Comparison of ENCODE assay signal across 8 cellular contexts in genomic region chr10:73357821-73358220, GRCh38. TPM values are rescaled to one million over a fixed set of nuclear protein-coding genes. Genes with fewer than 3 reads are reported as not detected.
DNase-seq lines count a peak whose midpoint lies in the region; TF ChIP-seq lines count a peak whose summit lies in the region.

No MANE protein-coding gene starts in this region.

- no peak overlapping the region for H3K18ac ChIP-seq in mesenchymal stem cell (ENCODE audit: low read depth in 1 of 2, low read length in 2 of 2)

- no peak for TF ChIP-seq CTCF in brain microvascular endothelial cell (IDR thresholded peaks at IDR 0.05; ENCODE audit: low read depth, low read length, missing control alignments)
- no peak for TF ChIP-seq CTCF in type B pancreatic cell (conservative IDR thresholded peaks at IDR 0.05)

- no peak overlapping the region for H3K14ac ChIP-seq in mesenchymal stem cell (ENCODE audit: low read length in 2 of 2)

- H3K4me1 ChIP-seq in mesenchymal stem cell (ENCODE audit: control insufficient read depth, insufficient read depth, low read depth, low read length): peaks cover 1% of the 10 kb centered on the region

- H3K27me3 ChIP-seq in brain microvascular endothelial cell (replicated peaks): no peaks in the 10 kb centered on the region
- H3K27me3 ChIP-seq in mesenchymal stem cell (ENCODE audit: control insufficient read depth in 1 of 2, insufficient read depth in 1 of 2, low read length in 2 of 2): peaks cover 0 to 5% of the 10 kb centered on the region in 2 experiments

- 54% methylated on average over 5 of the region's 5 CpGs for WGBS in mesenchymal stem cell

- H3K9ac ChIP-seq in mesenchymal stem cell (ENCODE audit: low read length): peak overlapping the region; percentile 96

- peaks cover 16% of the 10 kb centered on the region for H3K4me1 Mint-ChIP-seq in activated naive CD4-positive, alpha-beta T cell treated with anti-CD3 and anti-CD28 coated beads, Interleukin-2, amount 50 U/mL, for 24 hours
- H3K4me1 Mint-ChIP-seq in type B pancreatic cell (ENCODE audit: unreplicated experiment): no peaks in the 10 kb centered on the region

- H2BK15ac ChIP-seq in mesenchymal stem cell (ENCODE audit: low read depth, poor library complexity, severe bottlenecking): no peak overlapping the region

- no peak overlapping the region for H4K91ac ChIP-seq in mesenchymal stem cell (ENCODE audit: low read length)

- H3K9me3 ChIP-seq in mesenchymal stem cell (ENCODE audit: control insufficient read depth, low read length): no peaks in the 10 kb centered on the region

- H2AFZ ChIP-seq in mesenchymal stem cell (ENCODE audit: low read depth, low read length): peak overlapping the region; percentile 98

- no peak overlapping the region for H2AK5ac ChIP-seq in mesenchymal stem cell (ENCODE audit: low read length, severe bottlenecking)

- H3K23ac ChIP-seq in mesenchymal stem cell (ENCODE audit: low read length in 2 of 2): no peak overlapping the region

- H3K36me3 ChIP-seq in brain microvascular endothelial cell (replicated peaks): no peaks in the 10 kb centered on the region
- peaks cover 0 to 5% of the 10 kb centered on the region in 2 experiments for H3K36me3 ChIP-seq in mesenchymal stem cell (ENCODE audit: control insufficient read depth in 1 of 2, insufficient read depth in 2 of 2, low read depth in 1 of 2, low read length in 2 of 2)

- no peak overlapping the region for H2BK5ac ChIP-seq in mesenchymal stem cell (ENCODE audit: low read depth, low read length, poor library complexity, severe bottlenecking)

- intact Hi-C loops in posterior vena cava (cut with DNase I): no loop called here

- peak overlapping the region; percentile 87 for H4K8ac ChIP-seq in mesenchymal stem cell (ENCODE audit: low read length)

- peaks cover 6% of the 10 kb centered on the region for H3K36me3 Mint-ChIP-seq in activated naive CD4-positive, alpha-beta T cell treated with anti-CD3 and anti-CD28 coated beads, Interleukin-2, amount 50 U/mL, for 24 hours
- peaks cover 5% of the 10 kb centered on the region for H3K36me3 Mint-ChIP-seq in type B pancreatic cell

- H3K4me3 ChIP-seq in brain microvascular endothelial cell (ENCODE audit: low read depth, low read length) (peak overlapping the region; percentile 80), mesenchymal stem cell (ENCODE audit: insufficient read depth in 1 of 2, low read depth in 1 of 2, low read length in 2 of 2) (peak overlapping the region; percentile 75 to 84)

- DNase-seq in activated naive CD4-positive, alpha-beta T cell treated with Interleukin-2 at 50 U/mL for 16 hours: no peak
- no peak for DNase-seq in brain microvascular endothelial cell
- DNase-seq in mesenchymal stem cell: no peak
- no peak for DNase-seq in type B pancreatic cell (ENCODE audit: extremely low spot score, unreplicated experiment)
- no peak for DNase-seq in EL
- DNase-seq in posterior vena cava (ENCODE audit: low spot score): no peak
- DNase-seq in superior temporal gyrus (ENCODE audit: extremely low spot score): no peak

- no peak overlapping the region for H3K4ac ChIP-seq in mesenchymal stem cell (ENCODE audit: low read depth in 1 of 2, low read length in 2 of 2)

- H3K4me2 ChIP-seq in mesenchymal stem cell (ENCODE audit: low read length, poor library complexity, severe bottlenecking): peak overlapping the region; percentile 74

- H3K27me3 Mint-ChIP-seq in activated naive CD4-positive, alpha-beta T cell treated with anti-CD3 and anti-CD28 coated beads, Interleukin-2, amount 50 U/mL, for 24 hours: no peaks in the 10 kb centered on the region
- peaks cover 20% of the 10 kb centered on the region for H3K27me3 Mint-ChIP-seq in type B pancreatic cell

- peak overlapping the region; percentile 98 for H3K4me3 Mint-ChIP-seq in activated naive CD4-positive, alpha-beta T cell treated with anti-CD3 and anti-CD28 coated beads, Interleukin-2, amount 50 U/mL, for 24 hours
- H3K4me3 Mint-ChIP-seq in type B pancreatic cell: peak overlapping the region; percentile 99

- no peak overlapping the region for H2BK12ac ChIP-seq in mesenchymal stem cell (ENCODE audit: low read length in 2 of 2)

- H3K27ac ChIP-seq in brain microvascular endothelial cell: no peak overlapping the region
- H3K27ac ChIP-seq in mesenchymal stem cell (ENCODE audit: low read length, poor library complexity, severe bottlenecking): no peak overlapping the region

- H2BK120ac ChIP-seq in mesenchymal stem cell (ENCODE audit: low read depth, low read length): no peak overlapping the region

- H3K79me1 ChIP-seq in mesenchymal stem cell (replicated peaks; ENCODE audit: low read length, poor library complexity, severe bottlenecking): no peaks in the 10 kb centered on the region

- no peaks in the 10 kb centered on the region for H3K9me3 Mint-ChIP-seq in activated naive CD4-positive, alpha-beta T cell treated with anti-CD3 and anti-CD28 coated beads, Interleukin-2, amount 50 U/mL, for 24 hours
- H3K9me3 Mint-ChIP-seq in type B pancreatic cell: peaks cover 5% of the 10 kb centered on the region

- peak overlapping the region; percentile 80 for H3K27ac Mint-ChIP-seq in activated naive CD4-positive, alpha-beta T cell treated with anti-CD3 and anti-CD28 coated beads, Interleukin-2, amount 50 U/mL, for 24 hours
- H3K27ac Mint-ChIP-seq in type B pancreatic cell: peak overlapping the region; percentile 98

- in situ Hi-C loops in brain microvascular endothelial cell (cut with HindIII; ENCODE audit: low pct_ligation_motif_present, low sequenced_read_pairs): no loop called here

RNA-seq across cellular contexts. Expression of gene CFAP70, which starts 0.8 kb away (rescaled TPM):
- polyA plus RNA-seq in mesenchymal stem cell (2013, experiment 1 of 2): 0.06 TPM
- 0.10 TPM for polyA plus RNA-seq in mesenchymal stem cell (2013, experiment 2 of 2)
- total RNA-seq in type B pancreatic cell (ENCODE audit: low replicate concordance): 4.9 and 9.7 TPM in 2 replicates
- total RNA-seq in posterior vena cava: 1 to 10 TPM in 1 of 2 donors, under 1 TPM in 1; 0.76 to 1.6 TPM

RNA-seq across cellular contexts. Expression of gene ANXA7, which starts 56.0 kb away (rescaled TPM):
- polyA plus RNA-seq in mesenchymal stem cell (2013, experiment 1 of 2): 51.5 TPM
- 50.9 TPM for polyA plus RNA-seq in mesenchymal stem cell (2013, experiment 2 of 2)
- total RNA-seq in type B pancreatic cell (ENCODE audit: low replicate concordance) (60.6 and 72.5 TPM in 2 replicates), posterior vena cava (100 to 1,000 TPM; 114 to 131 TPM)
